ENCODE assay signal across 17 cellular contexts in genomic region chr17:42005128-42005527, GRCh38. TPM values are rescaled to one million over a fixed set of nuclear protein-coding genes. Genes with fewer than 3 reads are reported as not detected.
DNase-seq lines count a peak whose midpoint lies in the region; ATAC-seq, FAIRE-seq and TF ChIP-seq lines count a peak whose summit lies in the region.
"Had no signal": no experiment of that assay in that cellular context is flagged by ENCODE, and none has a peak within 500 bp of the region (broad histone marks: within the 10 kb centered on the region; RNA-seq: fewer than 3 reads in every experiment).

No MANE protein-coding gene starts in this region.

- TF ChIP-seq CTCF in CD4-positive, alpha-beta T cell (IDR thresholded peaks at IDR 0.05): no peak
- no peak for TF ChIP-seq CTCF in Calu3 (IDR thresholded peaks at IDR 0.05; ENCODE audit: unreplicated experiment)
- TF ChIP-seq CTCF in WTC11 (IDR thresholded peaks at IDR 0.05): no peak
- TF ChIP-seq CTCF in fibroblast of villous mesenchyme (IDR thresholded peaks at IDR 0.05; ENCODE audit: insufficient read depth, low read depth, low read length): no peak
- TF ChIP-seq CTCF in coronary artery (IDR thresholded peaks at IDR 0.05): no peak

- no peak for DNase-seq in CD4-positive, alpha-beta T cell
- no peak for DNase-seq in Calu3
- DNase-seq in WTC11 (ENCODE audit: low spot score): no peak
- peak; percentile 77 for DNase-seq in fibroblast of villous mesenchyme (ENCODE audit: low read depth)
- no peak for DNase-seq in HTR-8/SVneo (ENCODE audit: insufficient read length, low spot score)
- DNase-seq in coronary artery (ENCODE audit: low spot score): no peak
- DNase-seq: activated CD8-positive, alpha-beta memory T cell treated with anti-CD3 and anti-CD28 coated beads, Interleukin-2, amount 10 ng/mL, durations not matched to agents 7 days and 5 days; activated gamma-delta T cell treated with Interleukin-2 at 50 U/mL for 16 hours; anterior cingulate cortex; DND-41; effector memory CD4-positive, alpha-beta T cell; IMR-90; NCI-H1417 treated with DMSO at 0.1 percent for 48 hours; NCI-H510A treated with DMSO at 0.1 percent for 48 hours had no signal

- no peaks in the 10 kb centered on the region for H3K9me3 ChIP-seq in CD4-positive, alpha-beta T cell (ENCODE audit: control insufficient read depth, low read length)

- FAIRE-seq in HTR-8/SVneo (lab: Jason Lieb, UNC): no peak

- H3K27ac ChIP-seq in CD4-positive, alpha-beta T cell (ENCODE audit: low read depth, low read length): no peak overlapping the region
- H3K27ac ChIP-seq in coronary artery: no peak overlapping the region
- H3K27ac ChIP-seq: HL-60 had no signal

- no peaks in the 10 kb centered on the region for H3K27me3 ChIP-seq in CD4-positive, alpha-beta T cell (ENCODE audit: control insufficient read depth, insufficient read depth, low read length)

- H3K4me3 ChIP-seq in fibroblast of villous mesenchyme (ENCODE audit: low read depth, low read length) (no peak overlapping the region), coronary artery (no peak overlapping the region)

- peaks cover 59% of the 10 kb centered on the region for H3K36me3 Mint-ChIP-seq in CD4-positive, alpha-beta T cell (ENCODE audit: low read depth)
- H3K36me3 Mint-ChIP-seq in Calu3 (ENCODE audit: insufficient read depth, unreplicated experiment) (peaks cover 47% of the 10 kb centered on the region), WTC11 (peaks cover 41% of the 10 kb centered on the region)

- no peaks in the 10 kb centered on the region for H3K27me3 Mint-ChIP-seq in CD4-positive, alpha-beta T cell
- H3K27me3 Mint-ChIP-seq in Calu3 (ENCODE audit: unreplicated experiment) (no peaks in the 10 kb centered on the region), WTC11 (ENCODE audit: low read depth) (no peaks in the 10 kb centered on the region)
- H3K27me3 Mint-ChIP-seq: activated CD8-positive, alpha-beta memory T cell treated with anti-CD3 and anti-CD28 coated beads, Interleukin-2, amount 10 ng/mL, durations not matched to agents 7 days and 5 days; type B pancreatic cell had no signal

- no TSS peak for BruUV-seq in Calu3 (replicated peaks; lab: Mats Ljungman, UMichigan)

- POLR2A ChIA-PET in CD4-positive, alpha-beta T cell (lab: Charles Lee): interaction anchor here (1.9 kb wide), 1 partner anchor 12 kb away, joined by 8 read pairs; the partner anchor contains the start of gene DNAJC7
- POLR2A ChIA-PET in WTC11 (lab: Charles Lee): interaction anchor here (0.6 kb wide), 1 partner anchor 599 kb away, joined by 3 read pairs; no protein-coding TSS in a partner anchor

- peak overlapping the region; percentile 29 for H3K27ac Mint-ChIP-seq in CD4-positive, alpha-beta T cell
- H3K27ac Mint-ChIP-seq in Calu3 (ENCODE audit: unreplicated experiment): peak overlapping the region; percentile 67
- peak overlapping the region; percentile 73 for H3K27ac Mint-ChIP-seq in WTC11
- H3K27ac Mint-ChIP-seq: activated CD8-positive, alpha-beta memory T cell treated with anti-CD3 and anti-CD28 coated beads, Interleukin-2, amount 10 ng/mL, durations not matched to agents 7 days and 5 days; type B pancreatic cell had no signal

- H3K4me1 Mint-ChIP-seq in CD4-positive, alpha-beta T cell (ENCODE audit: low read depth): peaks cover 29% of the 10 kb centered on the region
- H3K4me1 Mint-ChIP-seq in Calu3 (ENCODE audit: low read depth, unreplicated experiment) (peaks cover 72% of the 10 kb centered on the region), WTC11 (peaks cover 3% of the 10 kb centered on the region; the same call in 1 of the 2 replicates)

- CTCF ChIA-PET in CD4-positive, alpha-beta T cell (lab: Charles Lee): interaction anchor here (0.9 kb wide), 1 partner anchor 9 kb away, joined by 3 read pairs; no protein-coding TSS in a partner anchor
- CTCF ChIA-PET in Calu3 (lab: Charles Lee): interaction anchor here (0.6 to 5.8 kb wide), 4 partner anchors 8 to 1105 kb away, joined by 3 to 38 read pairs (median 4); partner anchors contain the start of gene DNAJC7
- CTCF ChIA-PET in WTC11 (lab: Charles Lee): interaction anchor here (1.4 to 2.0 kb wide), 4 partner anchors 15 to 87 kb away, joined by 3 to 7 read pairs (median 4); partner anchors contain the start of genes ACLY and NKIRAS2

- H3K9me3 Mint-ChIP-seq in CD4-positive, alpha-beta T cell: no peaks in the 10 kb centered on the region
- no peaks in the 10 kb centered on the region for H3K9me3 Mint-ChIP-seq in Calu3 (ENCODE audit: low read depth, unreplicated experiment)
- H3K9me3 Mint-ChIP-seq in WTC11: no peaks in the 10 kb centered on the region
- H3K9me3 Mint-ChIP-seq: type B pancreatic cell had no signal

- no peak overlapping the region for H3K4me3 Mint-ChIP-seq in CD4-positive, alpha-beta T cell
- H3K4me3 Mint-ChIP-seq in Calu3 (ENCODE audit: low read depth, unreplicated experiment) (no peak overlapping the region), WTC11 (no peak overlapping the region)
- H3K4me3 Mint-ChIP-seq: activated CD8-positive, alpha-beta memory T cell treated with anti-CD3 and anti-CD28 coated beads, Interleukin-2, amount 10 ng/mL, durations not matched to agents 7 days and 5 days; type B pancreatic cell had no signal

- ATAC-seq in CD4-positive, alpha-beta T cell (ENCODE audit: poor library complexity): no peak
- ATAC-seq in WTC11: no peak
- no peak for ATAC-seq in HG03039 (IDR thresholded peaks at IDR 0.05; ENCODE audit: unreplicated experiment)
- ATAC-seq: activated CD8-positive, alpha-beta memory T cell treated with anti-CD3 and anti-CD28 coated beads, Interleukin-2, amount 10 ng/mL, durations not matched to agents 7 days and 5 days had no signal

- intact Hi-C loops in CD4-positive, alpha-beta T cell (cut with DNase I, micrococcal nuclease): no loop called here
- intact Hi-C loops in Calu3 (cut with micrococcal nuclease; ENCODE audit: unreplicated experiment): no loop called here

TF ChIP-seq in WTC11, 78 proteins besides CTCF, POLR2A, EP300 and RAD21:
- TF ChIP-seq RELA (CRISPR knock-in tag; IDR thresholded peaks at IDR 0.05; ENCODE audit: borderline replicate concordance): no peak
- no peak for TF ChIP-seq ZBTB43 (CRISPR knock-in tag; IDR thresholded peaks at IDR 0.05)
- TF ChIP-seq ZNF232 (CRISPR knock-in tag; IDR thresholded peaks at IDR 0.05): no peak
- no peak for TF ChIP-seq NFE2L1 (CRISPR knock-in tag; IDR thresholded peaks at IDR 0.05)
- no peak for TF ChIP-seq CREB1 (CRISPR knock-in tag; IDR thresholded peaks at IDR 0.05)

RNA-seq across cellular contexts. Expression of gene DNAJC7, which starts 12.1 kb away (rescaled TPM):
- total RNA-seq in CD4-positive, alpha-beta T cell: 100 to 1,000 TPM; 117 to 140 TPM
- 184 and 193 TPM in 2 replicates for total RNA-seq in Calu3 (2022)
- total RNA-seq in WTC11 (2021): 111 to 140 TPM (median 114 TPM) in 3 replicates
- total RNA-seq in fibroblast of villous mesenchyme: 63.8 and 80.7 TPM in 2 replicates

RNA-seq across cellular contexts. Expression of gene NKIRAS2, which starts 14.8 kb away (rescaled TPM):
- 10 to 100 TPM; 12.5 to 12.9 TPM for total RNA-seq in CD4-positive, alpha-beta T cell
- total RNA-seq in Calu3 (2022) (55.7 and 58.4 TPM in 2 replicates), WTC11 (2021) (31.9 to 37.3 TPM (median 36.1 TPM) in 3 replicates), fibroblast of villous mesenchyme (34.5 and 35.8 TPM in 2 replicates)

RNA-seq across cellular contexts. Expression of gene CNP, which starts 38.5 kb away (rescaled TPM):
- total RNA-seq in CD4-positive, alpha-beta T cell: 10 to 100 TPM; 19.2 to 23.4 TPM
- total RNA-seq in Calu3 (2022) (144 and 156 TPM in 2 replicates), WTC11 (2021) (52.5 to 54.2 TPM (median 53.9 TPM) in 3 replicates), fibroblast of villous mesenchyme (94.6 and 98.6 TPM in 2 replicates)

RNA-seq across cellular contexts. Expression of gene C17orf113, which starts 45.3 kb away (rescaled TPM):
- total RNA-seq in CD4-positive, alpha-beta T cell: under 1 TPM; 0.42 to 0.55 TPM
- total RNA-seq in Calu3 (2022) (4.2 and 4.5 TPM in 2 replicates), WTC11 (2021) (1.9 to 2.8 TPM (median 2.5 TPM) in 3 replicates), fibroblast of villous mesenchyme (under 0.01 and 0.32 TPM in 2 replicates)
